In genomic region chr22:21000987-21001600, GRCh38 we compare ENCODE assay signal across 1 cellular context.
A peak's percentile ranks its signal among the peaks of the same experiment; 100 is the strongest.
TF ChIP-seq lines count a peak whose summit lies in the region.

No MANE protein-coding gene starts in this region.

TF ChIP-seq in K562, 482 proteins besides CTCF, POLR2A, EP300 and RAD21 (continued from another document and continues in another):
- peak; percentile 12 for TF ChIP-seq CHD7 (IDR thresholded peaks at IDR 0.05; ENCODE audit: low read depth, low read length)
- no peak for TF ChIP-seq ARID4B (CRISPR knock-in tag; IDR thresholded peaks at IDR 0.05)
- no peak for TF ChIP-seq BCL6 (CRISPR knock-in tag; IDR thresholded peaks at IDR 0.05)
- TF ChIP-seq NEUROD1 (IDR thresholded peaks at IDR 0.05; ENCODE audit: borderline replicate concordance, low read depth, low read length, partially characterized antibody) = no peak
- TF ChIP-seq HDAC6 (IDR thresholded peaks at IDR 0.05; ENCODE audit: low read depth, low read length) = no peak
- no peak; a peak in 1 of 4 replicates for TF ChIP-seq MAZ (CRISPR knock-in tag; conservative IDR thresholded peaks at IDR 0.05 in 1 of 2, IDR thresholded peaks at IDR 0.05 in 1 of 2)
- no peak for TF ChIP-seq CBX1 (IDR thresholded peaks at IDR 0.05; ENCODE audit: low read depth)
- TF ChIP-seq ZNF24 (IDR thresholded peaks at IDR 0.05) = no peak
- peak; percentile 41; the same call in 1 of the 2 replicates for TF ChIP-seq ZNF324 (CRISPR knock-in tag; IDR thresholded peaks at IDR 0.05)
- TF ChIP-seq AFF4 (CRISPR knock-in tag; IDR thresholded peaks at IDR 0.05) = no peak
- TF ChIP-seq HSF4 (CRISPR knock-in tag; IDR thresholded peaks at IDR 0.05; ENCODE audit: borderline replicate concordance) = no peak
- no peak for TF ChIP-seq ZNF511 (CRISPR knock-in tag; IDR thresholded peaks at IDR 0.05)
- no peak for TF ChIP-seq FOSL1 (tag; conservative IDR thresholded peaks at IDR 0.05)
- TF ChIP-seq ZNF140 (CRISPR knock-in tag; IDR thresholded peaks at IDR 0.05) = no peak
- no peak for TF ChIP-seq XRCC3 (IDR thresholded peaks at IDR 0.05)
- TF ChIP-seq STAT6 (CRISPR knock-in tag; IDR thresholded peaks at IDR 0.05) = no peak
- TF ChIP-seq KLF16 (IDR thresholded peaks at IDR 0.05) = no peak
- peak; percentile 57 for TF ChIP-seq ATF4 (CRISPR knock-in tag; IDR thresholded peaks at IDR 0.05)
- TF ChIP-seq CREB3 (tag; conservative IDR thresholded peaks at IDR 0.05; ENCODE audit: low read depth) = no peak
- TF ChIP-seq TCF15 (CRISPR knock-in tag; IDR thresholded peaks at IDR 0.05) = peak; percentile 21; the same call in 1 of the 2 replicates
- no peak for TF ChIP-seq NELFE (IDR thresholded peaks at IDR 0.05; ENCODE audit: insufficient read depth, insufficient read length)
